ENCODE assay signal across 1 cellular context in the genomic region with DNA sequence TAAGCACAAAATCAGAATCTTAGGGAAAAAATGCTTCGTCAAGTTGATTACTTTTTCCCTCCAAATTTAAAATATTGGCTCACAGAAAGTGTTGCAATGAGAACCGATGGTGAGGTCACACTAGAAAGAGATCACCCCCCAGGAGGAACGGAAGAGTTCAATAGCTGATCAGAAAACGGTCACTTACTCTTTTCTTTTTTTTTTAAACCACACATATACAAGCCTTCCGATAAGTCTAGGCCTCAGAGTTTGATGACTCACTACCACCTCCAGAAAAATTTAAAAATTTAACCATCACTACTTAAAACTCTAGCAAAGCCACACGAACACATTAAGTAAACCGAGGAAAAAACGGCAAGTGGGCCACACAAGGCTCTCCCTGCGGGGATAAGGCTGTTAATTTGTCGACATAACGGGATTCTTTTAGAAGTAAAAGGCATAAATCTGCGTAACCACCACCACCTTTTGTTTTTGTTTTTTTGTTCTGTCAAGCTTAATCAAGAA.
TF ChIP-seq lines count a peak whose summit lies in the region.

No MANE protein-coding gene starts in this region.

TF ChIP-seq in HCT116, 20 proteins besides CTCF, POLR2A, EP300 and RAD21 (continued from another document):
- TF ChIP-seq, protein P1, sequence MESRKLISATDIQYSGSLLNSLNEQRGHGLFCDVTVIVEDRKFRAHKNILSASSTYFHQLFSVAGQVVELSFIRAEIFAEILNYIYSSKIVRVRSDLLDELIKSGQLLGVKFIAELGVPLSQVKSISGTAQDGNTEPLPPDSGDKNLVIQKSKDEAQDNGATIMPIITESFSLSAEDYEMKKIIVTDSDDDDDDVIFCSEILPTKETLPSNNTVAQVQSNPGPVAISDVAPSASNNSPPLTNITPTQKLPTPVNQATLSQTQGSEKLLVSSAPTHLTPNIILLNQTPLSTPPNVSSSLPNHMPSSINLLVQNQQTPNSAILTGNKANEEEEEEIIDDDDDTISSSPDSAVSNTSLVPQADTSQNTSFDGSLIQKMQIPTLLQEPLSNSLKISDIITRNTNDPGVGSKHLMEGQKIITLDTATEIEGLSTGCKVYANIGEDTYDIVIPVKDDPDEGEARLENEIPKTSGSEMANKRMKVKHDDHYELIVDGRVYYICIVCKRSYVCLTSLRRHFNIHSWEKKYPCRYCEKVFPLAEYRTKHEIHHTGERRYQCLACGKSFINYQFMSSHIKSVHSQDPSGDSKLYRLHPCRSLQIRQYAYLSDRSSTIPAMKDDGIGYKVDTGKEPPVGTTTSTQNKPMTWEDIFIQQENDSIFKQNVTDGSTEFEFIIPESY (IDR thresholded peaks at IDR 0.05; ENCODE audit: extremely low read depth, insufficient replicate concordance, low read length), result no peak
- TF ChIP-seq ZNF274 (IDR thresholded peaks at IDR 0.05; ENCODE audit: low read depth, low read length), result no peak
- no peak for TF ChIP-seq SIN3A (IDR thresholded peaks at IDR 0.05; ENCODE audit: low read depth)
